28 cellular contexts compared by ENCODE assay signal in genomic region chr12:127148318-127148717, GRCh38.
"Had no signal": no experiment of that assay in that cellular context is flagged by ENCODE, and none has a peak within 500 bp of the region (broad histone marks: within the 10 kb centered on the region; RNA-seq: fewer than 3 reads in every experiment).

No MANE protein-coding gene starts in this region.

- H3K27me3 Mint-ChIP-seq: memory B cell; natural killer cell treated with Interleukin-12 subunit alpha and Interleukin-12 subunit beta and Interleukin-15 and Interleukin-18, amount 100 ng/mL, for 72 hours; type B pancreatic cell had no signal

- FAIRE-seq: endothelial cell of umbilical vein, keratinocyte had no signal

- H3K9me3 ChIP-seq: colonic mucosa, esophagus muscularis mucosa, mucosa of descending colon, prostate gland, testis, tibial artery had no signal

- H3K27ac ChIP-seq: colonic mucosa, esophagus muscularis mucosa, heart right ventricle, prostate gland, skin epidermis, spleen, testis, tibial artery had no signal

- H3K4me3 Mint-ChIP-seq: dendritic cell treated with granulocyte-macrophage colony-stimulating factor and Interleukin-4, amounts not matched to agents 40 ng/mL and 50 ng/mL, for 4 days; memory B cell; mesothelial cell of epicardium; naive B cell; natural killer cell treated with Interleukin-12 subunit alpha and Interleukin-12 subunit beta and Interleukin-15 and Interleukin-18, amount 100 ng/mL, for 72 hours; neural crest cell; stimulated activated memory B cell treated with anti-CD40 and anti-IgM and Interleukin-4, amounts not matched to agents 10 μg/mL and 1 μg/mL and 100 μg/mL, for 72 hours; type B pancreatic cell had no signal

- H3K9me3 Mint-ChIP-seq: dendritic cell treated with granulocyte-macrophage colony-stimulating factor and Interleukin-4, amounts not matched to agents 40 ng/mL and 50 ng/mL, for 4 days; natural killer cell treated with Interleukin-12 subunit alpha and Interleukin-12 subunit beta and Interleukin-15 and Interleukin-18, amount 100 ng/mL, for 72 hours; stimulated activated memory B cell treated with anti-CD40 and anti-IgM and Interleukin-4, amounts not matched to agents 10 μg/mL and 1 μg/mL and 100 μg/mL, for 72 hours had no signal

- H3K36me3 ChIP-seq: colonic mucosa, esophagus muscularis mucosa, heart right ventricle, prostate gland, spleen, tibial artery had no signal

- DNase-seq: colonic mucosa; effector CD8-positive, alpha-beta T cell; foreskin melanocyte; glutamatergic neuron; heart right ventricle; hippocampal formation; mucosa of descending colon; naive B cell; right cardiac atrium; spleen; stimulated activated CD4-positive, alpha-beta T cell treated with anti-CD3 and anti-CD28 coated beads, Interleukin-4, amount 100 ng/mL, for 4 hours; stimulated activated naive CD8-positive, alpha-beta T cell treated with anti-CD3 and anti-CD28 coated beads, Interleukin-15, Interleukin-2, amounts not matched to agents 100 U/mL and 50 U/mL, for 24 hours; substantia nigra; testis; tibial artery had no signal

- H3K36me3 Mint-ChIP-seq: memory B cell; mesothelial cell of epicardium; naive B cell; natural killer cell treated with Interleukin-12 subunit alpha and Interleukin-12 subunit beta and Interleukin-15 and Interleukin-18, amount 100 ng/mL, for 72 hours; stimulated activated memory B cell treated with anti-CD40 and anti-IgM and Interleukin-4, amounts not matched to agents 10 μg/mL and 1 μg/mL and 100 μg/mL, for 72 hours; type B pancreatic cell had no signal

- H3K27ac Mint-ChIP-seq: dendritic cell treated with granulocyte-macrophage colony-stimulating factor and Interleukin-4, amounts not matched to agents 40 ng/mL and 50 ng/mL, for 4 days; memory B cell; mesothelial cell of epicardium; naive B cell; natural killer cell treated with Interleukin-12 subunit alpha and Interleukin-12 subunit beta and Interleukin-15 and Interleukin-18, amount 100 ng/mL, for 72 hours; stimulated activated memory B cell treated with anti-CD40 and anti-IgM and Interleukin-4, amounts not matched to agents 10 μg/mL and 1 μg/mL and 100 μg/mL, for 72 hours; type B pancreatic cell had no signal

- H3K4me1 Mint-ChIP-seq: memory B cell; neural crest cell; stimulated activated memory B cell treated with anti-CD40 and anti-IgM and Interleukin-4, amounts not matched to agents 10 μg/mL and 1 μg/mL and 100 μg/mL, for 72 hours had no signal

- H3K4me1 ChIP-seq: colonic mucosa, prostate gland had no signal

- H3K4me3 ChIP-seq: colonic mucosa, esophagus muscularis mucosa, heart right ventricle, lung, mucosa of descending colon, prostate gland, skin epidermis, spleen, testis, tibial artery had no signal

- H3K27me3 ChIP-seq: colonic mucosa, esophagus muscularis mucosa, testis had no signal
